In the genomic region with DNA sequence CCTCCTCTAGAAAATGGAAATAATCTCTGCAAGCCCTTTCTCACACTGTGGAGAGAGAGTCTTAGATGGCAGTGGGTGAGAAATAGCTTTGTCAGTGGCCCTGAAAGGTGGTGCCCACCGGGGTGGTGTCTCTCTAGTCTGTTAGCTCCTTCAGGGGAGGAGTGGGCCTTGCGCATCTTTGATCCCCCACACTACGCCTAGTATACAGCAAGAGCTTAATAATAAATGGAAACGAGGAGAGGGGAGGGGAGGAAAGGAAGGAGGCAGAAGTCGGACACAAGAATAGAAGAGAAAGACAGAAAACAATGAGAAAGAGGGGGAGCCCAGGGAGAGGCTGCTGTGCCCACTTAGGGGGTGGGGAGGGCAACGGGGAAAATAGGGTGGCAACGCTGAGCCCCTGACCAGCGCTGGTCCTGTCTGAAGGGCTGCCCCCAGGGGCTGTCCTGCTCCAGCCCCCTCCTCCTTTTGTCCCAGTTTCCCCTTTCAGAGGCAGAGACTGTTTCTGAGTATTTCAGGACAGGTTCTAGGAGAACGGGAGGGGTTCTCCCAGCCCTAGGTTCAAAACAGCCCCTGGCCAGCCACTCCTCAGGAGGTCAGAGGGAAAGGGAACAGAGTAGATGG, we compare ENCODE assay signal across 7 cellular contexts. TPM values are rescaled to one million over a fixed set of nuclear protein-coding genes. Genes with fewer than 3 reads are reported as not detected.
DNase-seq lines count a peak whose midpoint lies in the region; ATAC-seq, FAIRE-seq and TF ChIP-seq lines count a peak whose summit lies in the region.

No MANE protein-coding gene starts in this region.

- H3K4me1 Mint-ChIP-seq in activated naive CD8-positive, alpha-beta T cell (ENCODE audit: low read depth), result peaks cover 73% of the 10 kb centered on the region
- peaks cover 78 to 80% of the 10 kb centered on the region in 2 donors for H3K4me1 Mint-ChIP-seq in immature natural killer cell
- peaks cover 80% of the 10 kb centered on the region for H3K4me1 Mint-ChIP-seq in stimulated activated naive CD8-positive, alpha-beta T cell treated with anti-CD3 and anti-CD28 coated beads, Interleukin-15, amount 100 ng/mL, for 72 hours

- no peak for ATAC-seq in stimulated activated naive CD8-positive, alpha-beta T cell treated with anti-CD3 and anti-CD28 coated beads, Interleukin-15, amount 100 ng/mL, for 72 hours

- H3K9me3 Mint-ChIP-seq in activated naive CD8-positive, alpha-beta T cell (ENCODE audit: low read depth), result no peaks in the 10 kb centered on the region
- no peaks in the 10 kb centered on the region for H3K9me3 Mint-ChIP-seq in immature natural killer cell
- H3K9me3 Mint-ChIP-seq in stimulated activated naive CD8-positive, alpha-beta T cell treated with anti-CD3 and anti-CD28 coated beads, Interleukin-15, amount 100 ng/mL, for 72 hours, result no peaks in the 10 kb centered on the region

- H3K27me3 Mint-ChIP-seq in activated naive CD8-positive, alpha-beta T cell, result no peaks in the 10 kb centered on the region
- peaks cover 16 to 33% (median 23%) of the 10 kb centered on the region in 3 donors for H3K27me3 Mint-ChIP-seq in immature natural killer cell (ENCODE audit: low read depth in 3 of 3)
- H3K27me3 Mint-ChIP-seq in stimulated activated naive CD8-positive, alpha-beta T cell treated with anti-CD3 and anti-CD28 coated beads, Interleukin-15, amount 100 ng/mL, for 72 hours, result no peaks in the 10 kb centered on the region

- H3K36me3 Mint-ChIP-seq in activated naive CD8-positive, alpha-beta T cell, result peaks cover 3% of the 10 kb centered on the region
- H3K36me3 Mint-ChIP-seq in immature natural killer cell, result peaks cover 0 to 4% (median 3%) of the 10 kb centered on the region in 3 donors

- H3K4me3 ChIP-seq in HL-60 (replicated peaks; ENCODE audit: insufficient read depth, low read length), result peak overlapping the region; percentile 63

- DNase-seq in HL-60 (ENCODE audit: low read depth in 1 of 2, low spot score in 1 of 2) (no peak), immature natural killer cell (no peak), D721Med (ENCODE audit: insufficient read length, low spot score) (no peak), NCI-H128 (lab: John Stamatoyannopoulos, UW; ENCODE audit: unreplicated experiment) (no peak)
- DNase-seq in stimulated activated naive CD8-positive, alpha-beta T cell treated with anti-CD3 and anti-CD28 coated beads, Interleukin-15, amount 100 ng/mL, for 72 hours, result no peak
- no peak for DNase-seq in stimulated activated naive CD4-positive, alpha-beta T cell treated with Interleukin-2 at 50 U/mL for 16 hours (lab: John Stamatoyannopoulos, UW)

- no peaks in the 10 kb centered on the region for H3K27me3 ChIP-seq in HL-60 (ENCODE audit: insufficient read depth, poor library complexity, severe bottlenecking)

- no peak for TF ChIP-seq CTCF in HL-60 (IDR thresholded peaks at IDR 0.05; ENCODE audit: insufficient read depth, low read length)
- no peak for TF ChIP-seq CTCF in D721Med (IDR thresholded peaks at IDR 0.05; ENCODE audit: insufficient read depth, missing control alignments)

- H3K4me3 Mint-ChIP-seq in activated naive CD8-positive, alpha-beta T cell, result peak overlapping the region; percentile 92
- peak overlapping the region; percentile 92 to 97 (median 95) for H3K4me3 Mint-ChIP-seq in immature natural killer cell
- H3K4me3 Mint-ChIP-seq in stimulated activated naive CD8-positive, alpha-beta T cell treated with anti-CD3 and anti-CD28 coated beads, Interleukin-15, amount 100 ng/mL, for 72 hours, result peak overlapping the region; percentile 85 to 95

- FAIRE-seq in D721Med (lab: Jason Lieb, UNC), result no peak

- H3K27ac ChIP-seq in HL-60 (replicated peaks), result peak overlapping the region; percentile 83

- H3K27ac Mint-ChIP-seq in activated naive CD8-positive, alpha-beta T cell, result peak overlapping the region; percentile 97
- H3K27ac Mint-ChIP-seq in immature natural killer cell, result peak overlapping the region; percentile 93 to 98 (median 94)
- peak overlapping the region; percentile 22 to 95 for H3K27ac Mint-ChIP-seq in stimulated activated naive CD8-positive, alpha-beta T cell treated with anti-CD3 and anti-CD28 coated beads, Interleukin-15, amount 100 ng/mL, for 72 hours

RNA-seq across cellular contexts. Expression of gene ARRB1, which starts 1.2 kb away (rescaled TPM):
- polyA plus RNA-seq in immature natural killer cell, result 10 to 100 TPM; 28.7 to 51.1 (median 41.5) TPM

RNA-seq across cellular contexts. Expression of gene RPS3, which starts 49.1 kb away (rescaled TPM):
- 1,000 to 10,000 TPM; 2,605 to 4,768 (median 2,974) TPM for polyA plus RNA-seq in immature natural killer cell
